ENCODE assay signal across 24 cellular contexts in the genomic region with DNA sequence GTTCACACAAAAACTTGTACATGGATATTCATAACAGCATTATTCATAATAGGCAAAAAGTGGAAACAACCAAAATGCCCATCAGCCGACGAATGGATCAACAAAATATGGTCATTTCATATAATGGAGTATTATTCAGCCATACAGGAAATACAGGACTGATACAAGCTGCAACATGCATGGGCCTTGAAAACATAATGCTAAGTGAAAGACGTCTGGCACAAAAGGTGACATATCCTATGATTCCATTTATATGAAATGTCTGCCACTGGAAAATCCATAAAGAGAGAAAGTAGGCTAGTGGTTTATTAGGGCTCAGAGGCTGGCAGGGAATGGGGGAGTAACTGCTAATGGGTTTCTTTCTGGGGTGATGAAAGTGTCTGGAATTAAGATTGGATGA.
"Had no signal": no experiment of that assay in that cellular context is flagged by ENCODE, and none has a peak within 500 bp of the region (broad histone marks: within the 10 kb centered on the region; RNA-seq: fewer than 3 reads in every experiment).

No MANE protein-coding gene starts in this region.

- ATAC-seq: activated CD4-positive, alpha-beta T cell treated with anti-CD3 and anti-CD28 coated beads for 36 hours; activated CD8-positive, alpha-beta memory T cell treated with anti-CD3 and anti-CD28 coated beads, Interleukin-2, amount 10 ng/mL, durations not matched to agents 7 days and 5 days; activated CD8-positive, alpha-beta T cell treated with anti-CD3 and anti-CD28 coated beads, Interleukin-2, amount 10 ng/mL, durations not matched to agents 7 days and 5 days; activated naive CD8-positive, alpha-beta T cell treated with anti-CD3 and anti-CD28 coated beads, Interleukin-2, amount 50 U/mL, for 24 hours; heart left ventricle; left lobe of liver; lower lobe of right lung; mucosa of descending colon; stimulated activated naive B cell treated with anti-CD40 and anti-IgM and Interleukin-4, amounts not matched to agents 10 μg/mL and 1 μg/mL and 100 μg/mL, for 72 hours had no signal

- H3K9ac ChIP-seq: parathyroid adenoma had no signal

- H3K36me3 ChIP-seq: right atrium auricular region, tibial nerve had no signal

- H3K27ac ChIP-seq: heart left ventricle, lower lobe of right lung, parathyroid adenoma, right atrium auricular region had no signal

- H3K9me3 ChIP-seq: heart left ventricle, lower lobe of right lung, mucosa of descending colon, right atrium auricular region, tibial nerve had no signal

- H2AFZ ChIP-seq: parathyroid adenoma had no signal

- H3K4me3 ChIP-seq: heart left ventricle, lower lobe of right lung, mucosa of descending colon, right atrium auricular region, tibial nerve had no signal

- DNase-seq: activated CD4-positive, alpha-beta T cell treated with anti-CD3 and anti-CD28 coated beads for 36 hours; activated CD4-positive, CD25-positive, alpha-beta regulatory T cell; activated CD8-positive, alpha-beta memory T cell treated with anti-CD3 and anti-CD28 coated beads, Interleukin-2, amount 10 ng/mL, durations not matched to agents 7 days and 5 days; activated CD8-positive, alpha-beta T cell treated with anti-CD3 and anti-CD28 coated beads, Interleukin-2, amount 10 ng/mL, durations not matched to agents 7 days and 5 days; activated naive CD8-positive, alpha-beta T cell treated with anti-CD3 and anti-CD28 coated beads, Interleukin-2, amount 50 U/mL, for 24 hours; activated T-cell treated with anti-CD3 and anti-CD28 coated beads, Interleukin-2, amount 50 U/mL, for 48 hours; amygdala; dermis blood vessel endothelial cell; effector CD4-positive, alpha-beta T cell; heart left ventricle; hypothalamus; kidney glomerular epithelial cell; lower lobe of right lung; mesendoderm; mucosa of descending colon; nephron progenitor cell; stimulated activated CD4-positive, alpha-beta T cell treated with anti-CD3 and anti-CD28 coated beads, Interleukin-15, amount 100 ng/mL, for 24 hours; stimulated activated CD4-positive, alpha-beta T cell treated with anti-CD3 and anti-CD28 coated beads, Interleukin-2, amount 100 ng/mL, for 24 hours; stimulated activated naive B cell treated with anti-CD40 and anti-IgM and Interleukin-4, amounts not matched to agents 10 μg/mL and 1 μg/mL and 100 μg/mL, for 72 hours; T-helper 1 cell had no signal

- H3K27me3 ChIP-seq: heart left ventricle, right atrium auricular region, tibial nerve had no signal
